In genomic region chr16:85843471-85844168, GRCh38 we compare ENCODE assay signal across 36 cellular contexts. TPM values are rescaled to one million over a fixed set of nuclear protein-coding genes. Genes with fewer than 3 reads are reported as not detected.
"Had no signal": no experiment of that assay in that cellular context is flagged by ENCODE, and none has a peak within 500 bp of the region (broad histone marks: within the 10 kb centered on the region; RNA-seq: fewer than 3 reads in every experiment).

No MANE protein-coding gene starts in this region.

- H3K4me1 ChIP-seq: adrenal gland, SJSA1 had no signal

- H3K4me2 ChIP-seq: KMS-11, SK-N-SH had no signal

- H3K27me3 ChIP-seq: Peyer's patch had no signal

- FAIRE-seq: bronchial epithelial cell, TTC549 had no signal

- H3K9ac ChIP-seq: KMS-11, SK-N-SH had no signal

- H3K4me3 Mint-ChIP-seq: activated CD4-positive, alpha-beta T cell treated with anti-CD3 and anti-CD28 coated beads for 36 hours; activated CD4-positive, alpha-beta T cell treated with anti-CD3 and anti-CD28 coated beads, Interleukin-2, amount 10 ng/mL, durations not matched to agents 7 days and 5 days; activated CD8-positive, alpha-beta T cell treated with anti-CD3 and anti-CD28 coated beads, Interleukin-2, amount 10 ng/mL, durations not matched to agents 7 days and 5 days; activated T-cell treated with anti-CD3 and anti-CD28 coated beads, Interleukin-2, amount 50 U/mL, for 24 hours; brain; T-helper 1 cell treated with Interleukin-12 subunit alpha and Interleukin-12 subunit beta and Interleukin-4 antibody, amounts not matched to agents 30 μg/mL and 1 μg/mL, for 36 hours; T-helper 2 cell treated with Interferon-gamma antibody and Interleukin-4, amounts not matched to agents 5 μg/mL and 100 μg/mL, for 36 hours; WTC11 had no signal

- H3K27ac Mint-ChIP-seq: activated CD4-positive, alpha-beta T cell treated with anti-CD3 and anti-CD28 coated beads for 36 hours; activated CD4-positive, alpha-beta T cell treated with anti-CD3 and anti-CD28 coated beads, Interleukin-2, amount 10 ng/mL, durations not matched to agents 7 days and 5 days; activated CD8-positive, alpha-beta T cell treated with anti-CD3 and anti-CD28 coated beads, Interleukin-2, amount 10 ng/mL, durations not matched to agents 7 days and 5 days; activated naive CD4-positive, alpha-beta T cell treated with anti-CD3 and anti-CD28 coated beads, Interleukin-2, amount 50 U/mL, for 72 hours; activated T-cell treated with anti-CD3 and anti-CD28 coated beads, Interleukin-2, amount 50 U/mL, for 24 hours; activated T-helper 2 cell treated with anti-CD3 and anti-CD28 coated beads, Interferon-gamma antibody, Interleukin-2, Interleukin-4, amounts not matched to agents 10 μg/mL and 5 μg/mL and 100 μg/mL, durations not matched to agents 14 hours and 24 hours and 36 hours; brain; T-helper 1 cell treated with Interleukin-12 subunit alpha and Interleukin-12 subunit beta and Interleukin-4 antibody, amounts not matched to agents 30 μg/mL and 1 μg/mL, for 36 hours; T-helper 2 cell treated with Interferon-gamma antibody and Interleukin-4, amounts not matched to agents 5 μg/mL and 100 μg/mL, for 36 hours; WTC11 had no signal

- DNase-seq: activated CD4-positive, alpha-beta T cell treated with anti-CD3 and anti-CD28 coated beads for 36 hours; activated CD4-positive, alpha-beta T cell treated with anti-CD3 and anti-CD28 coated beads, Interleukin-2, amount 10 ng/mL, durations not matched to agents 7 days and 5 days; activated CD4-positive, alpha-beta T cell treated with anti-CD3 and anti-CD28 coated beads, Interleukin-2, amount 50 U/mL, for 48 hours; activated CD8-positive, alpha-beta T cell treated with anti-CD3 and anti-CD28 coated beads, Interleukin-2, amount 10 ng/mL, durations not matched to agents 7 days and 5 days; activated gamma-delta T cell; activated naive CD4-positive, alpha-beta T cell treated with Interleukin-2 at 50 U/mL for 16 hours; activated T-cell treated with anti-CD3 and anti-CD28 coated beads, Interleukin-2, amount 50 U/mL, for 24 hours; adrenal gland; NCI-H1092 treated with DMSO at 0.1 percent for 48 hours; NCI-H1417; NCI-H146; NCI-H187; NCI-H2029 treated with DMSO at 0.1 percent for 48 hours; NCI-H2107; NCI-H2171; NCI-H510A; NCI-H526; NCI-H748 treated with DMSO at 0.1 percent for 48 hours; NK-92 treated with Interleukin-12 subunit alpha and Interleukin-12 subunit beta, amount 100 ng/mL, for 24 hours; PC-3; Peyer's patch; RPMI8226; SHP77 treated with DMSO at 0.1 percent for 48 hours; SK-N-SH had no signal

- H3K27ac ChIP-seq: adrenal gland, KMS-11, Peyer's patch, SJSA1 had no signal

- H3K36me3 Mint-ChIP-seq: activated naive CD4-positive, alpha-beta T cell treated with anti-CD3 and anti-CD28 coated beads, Interleukin-2, amount 50 U/mL, for 72 hours; brain; WTC11 had no signal

- H3K4me1 Mint-ChIP-seq: activated CD4-positive, alpha-beta T cell treated with anti-CD3 and anti-CD28 coated beads, Interleukin-2, amount 10 ng/mL, durations not matched to agents 7 days and 5 days; brain; WTC11 had no signal

- H3K36me3 ChIP-seq: adrenal gland, Peyer's patch, SJSA1 had no signal

- H3K9me3 Mint-ChIP-seq: activated CD4-positive, alpha-beta T cell treated with anti-CD3 and anti-CD28 coated beads, Interleukin-2, amount 10 ng/mL, durations not matched to agents 7 days and 5 days; activated T-cell treated with anti-CD3 and anti-CD28 coated beads, Interleukin-2, amount 50 U/mL, for 24 hours; activated T-helper 2 cell treated with anti-CD3 and anti-CD28 coated beads, Interferon-gamma antibody, Interleukin-2, Interleukin-4, amounts not matched to agents 10 μg/mL and 5 μg/mL and 100 μg/mL, durations not matched to agents 14 hours and 24 hours and 36 hours; T-helper 1 cell treated with Interleukin-12 subunit alpha and Interleukin-12 subunit beta and Interleukin-4 antibody, amounts not matched to agents 30 μg/mL and 1 μg/mL, for 36 hours; T-helper 2 cell treated with Interferon-gamma antibody and Interleukin-4, amounts not matched to agents 5 μg/mL and 100 μg/mL, for 36 hours had no signal

- H3K4me3 ChIP-seq: adrenal gland, Peyer's patch, SJSA1 had no signal

- H3K9me3 ChIP-seq: adrenal gland, Peyer's patch, SJSA1, SK-N-SH had no signal

- ATAC-seq: activated CD4-positive, alpha-beta T cell treated with anti-CD3 and anti-CD28 coated beads for 36 hours; activated CD4-positive, CD25-positive, alpha-beta regulatory T cell treated with anti-CD3 and anti-CD28 coated beads, Interleukin-2, amount 50 U/mL, for 24 hours; activated CD8-positive, alpha-beta T cell treated with anti-CD3 and anti-CD28 coated beads, Interleukin-2, amount 10 ng/mL, durations not matched to agents 7 days and 5 days; activated naive CD4-positive, alpha-beta T cell treated with anti-CD3 and anti-CD28 coated beads, Interleukin-2, amount 50 U/mL, for 72 hours; PC-3; WTC11 had no signal

RNA-seq across cellular contexts. Expression of gene IRF8, which starts 55.3 kb away (rescaled TPM):
- total RNA-seq: bronchial epithelial cell, LHCN-M2, PC-3 had no signal
- polyA plus RNA-seq: SK-N-SH had no signal
